Comparison of ENCODE assay signal across 7 cellular contexts in the genomic region with DNA sequence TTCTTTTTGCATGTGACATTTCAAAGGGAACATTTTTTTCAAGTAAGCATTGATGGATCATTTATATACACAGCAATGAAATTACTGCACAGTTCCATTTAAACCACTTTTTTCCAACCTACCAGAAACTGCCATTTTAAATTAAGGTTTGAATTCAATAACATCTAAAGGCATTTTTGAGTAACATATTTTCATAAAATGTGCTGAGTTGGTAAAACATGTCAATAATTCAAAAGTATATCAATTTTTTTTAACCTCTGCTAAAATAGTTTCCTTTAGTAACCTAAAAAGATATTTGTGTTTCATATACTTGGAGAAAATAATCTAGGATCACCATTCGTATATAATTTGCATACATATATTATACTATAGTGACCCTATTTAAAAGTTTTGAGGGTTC.
"Had no signal": no experiment of that assay in that cellular context is flagged by ENCODE, and none has a peak within 500 bp of the region (broad histone marks: within the 10 kb centered on the region; RNA-seq: fewer than 3 reads in every experiment).

No MANE protein-coding gene starts in this region.

- DNase-seq: GM23248, GOT3, H7, HFFc6, KG1 had no signal

- H3K36me3 ChIP-seq: HAP-1 had no signal

- H3K27ac ChIP-seq: GM23248 had no signal

- H3K9me3 ChIP-seq: HAP-1 had no signal

- H2AFZ ChIP-seq: GM23248 had no signal

- H3K9ac ChIP-seq: GM23248 had no signal

- H3K4me3 ChIP-seq: GM23248, HAP-1 had no signal

- ATAC-seq: HCT116 had no signal

- H3K4me1 ChIP-seq: HAP-1 had no signal
